Comparison of ENCODE assay signal across 4 cellular contexts in the genomic region with DNA sequence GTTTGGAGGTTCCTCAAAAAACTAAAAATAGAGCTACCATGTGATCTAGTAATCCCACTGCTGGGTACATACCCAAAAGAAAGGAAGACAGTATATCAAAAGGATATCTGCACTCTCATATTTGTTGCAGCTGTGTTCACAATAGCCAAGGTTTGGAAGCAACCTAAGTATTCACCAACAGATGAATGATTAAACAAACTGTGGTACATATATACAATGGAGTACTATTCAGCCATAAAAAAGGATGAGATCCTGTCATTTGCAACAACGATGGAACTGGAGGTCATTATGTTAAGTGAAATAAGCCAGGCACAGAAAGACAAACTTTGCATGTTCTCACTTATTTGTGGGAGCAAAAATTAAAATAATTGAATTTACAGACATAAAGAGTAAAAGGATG.
A peak's percentile ranks its signal among the peaks of the same experiment; 100 is the strongest.
TF ChIP-seq lines count a peak whose summit lies in the region.

No MANE protein-coding gene starts in this region.

TF ChIP-seq in SK-N-SH treated with all-trans-retinoic acid at 6 μM for 48 hours, 23 proteins besides CTCF, POLR2A, EP300 and RAD21:
- TF ChIP-seq ZNF8 (CRISPR knock-in tag; IDR thresholded peaks at IDR 0.05), result peak; percentile 94
TF ChIP-seq in SK-N-SH treated with all-trans-retinoic acid at 6 μM for 48 hours: peak in this region for 1; not testable (repeated sequence) for 22.

TF ChIP-seq in WTC11, 78 proteins besides CTCF, POLR2A, EP300 and RAD21:
- TF ChIP-seq GTF2I (CRISPR knock-in tag; conservative IDR thresholded peaks at IDR 0.05), result peak; percentile 66; the same call in 1 of the 2 replicates

TF ChIP-seq in K562, 482 proteins besides CTCF, POLR2A, EP300 and RAD21:
- TF ChIP-seq RBM25 (IDR thresholded peaks at IDR 0.05; ENCODE audit: low read depth, low read length, severe bottlenecking) (peak; percentile 71), ZNF146 (CRISPR knock-in tag; IDR thresholded peaks at IDR 0.05; ENCODE audit: unreplicated experiment) (peak; percentile 74)
TF ChIP-seq in K562: peak in this region for 2; not testable (repeated sequence) for 480.

TF ChIP-seq in H1, 55 proteins besides CTCF, POLR2A, EP300 and RAD21:
- peak; percentile 40; the same call in 1 of the 2 replicates for TF ChIP-seq KDM1A (IDR thresholded peaks at IDR 0.05; ENCODE audit: borderline replicate concordance, low read length)
